ENCODE assay signal across 29 cellular contexts in genomic region chr12:94929780-94930179, GRCh38.
"Had no signal": no experiment of that assay in that cellular context is flagged by ENCODE, and none has a peak within 500 bp of the region (broad histone marks: within the 10 kb centered on the region; RNA-seq: fewer than 3 reads in every experiment).

No MANE protein-coding gene starts in this region.

- H3K4me3 ChIP-seq: ascending aorta, breast epithelium, cardiac muscle cell, colonic mucosa, esophagus squamous epithelium, gastroesophageal sphincter, heart right ventricle had no signal

- H3K9me3 Mint-ChIP-seq: activated CD4-positive, alpha-beta memory T cell treated with anti-CD3 and anti-CD28 coated beads for 36 hours; activated CD4-positive, alpha-beta T cell treated with anti-CD3 and anti-CD28 coated beads, Interleukin-2, amount 10 ng/mL, durations not matched to agents 24 days and 14 days; activated naive CD4-positive, alpha-beta T cell treated with anti-CD3 and anti-CD28 coated beads, Interleukin-2, amount 10 ng/mL, durations not matched to agents 7 days and 5 days; activated naive CD4-positive, alpha-beta T cell treated with anti-CD3 and anti-CD28 coated beads, Interleukin-2, amount 50 U/mL, for 72 hours; activated naive CD8-positive, alpha-beta T cell treated with anti-CD3 and anti-CD28 coated beads, Interleukin-2, amount 10 ng/mL, durations not matched to agents 7 days and 5 days; activated T-cell treated with anti-CD3 and anti-CD28 coated beads, Interleukin-2, amount 50 U/mL, for 24 hours; activated T-cell treated with anti-CD3 and anti-CD28 coated beads, Interleukin-2, amount 50 U/mL, for 72 hours; brain had no signal

- H3K27me3 ChIP-seq: ascending aorta, breast epithelium, cardiac muscle cell, colonic mucosa, esophagus squamous epithelium, gastroesophageal sphincter, heart right ventricle had no signal

- DNase-seq: activated CD4-positive, alpha-beta memory T cell treated with anti-CD3 and anti-CD28 coated beads for 36 hours; activated CD4-positive, alpha-beta T cell treated with anti-CD3 and anti-CD28 coated beads for 36 hours; activated CD4-positive, alpha-beta T cell treated with anti-CD3 and anti-CD28 coated beads, Interleukin-2, amount 10 ng/mL, durations not matched to agents 24 days and 14 days; activated CD4-positive, CD25-positive, alpha-beta regulatory T cell; activated CD4-positive, CD25-positive, alpha-beta regulatory T cell treated with anti-CD3 and anti-CD28 coated beads, Interleukin-2, amount 50 U/mL, for 72 hours; activated CD8-positive, alpha-beta memory T cell treated with anti-CD3 and anti-CD28 coated beads, Interleukin-2, amount 50 U/mL, for 48 hours; activated CD8-positive, alpha-beta T cell treated with anti-CD3 and anti-CD28 coated beads, Interleukin-2, amount 10 ng/mL, durations not matched to agents 7 days and 5 days; activated gamma-delta T cell; activated naive CD4-positive, alpha-beta T cell; activated naive CD4-positive, alpha-beta T cell treated with anti-CD3 and anti-CD28 coated beads, Interleukin-2, amount 10 ng/mL, durations not matched to agents 7 days and 5 days; activated naive CD8-positive, alpha-beta T cell treated with anti-CD3 and anti-CD28 coated beads, Interleukin-2, amount 10 ng/mL, durations not matched to agents 7 days and 5 days; activated T-cell treated with anti-CD3 and anti-CD28 coated beads for 4 hours; activated T-cell treated with anti-CD3 and anti-CD28 coated beads, Interleukin-2, amount 50 U/mL, for 24 hours; activated T-cell treated with anti-CD3 and anti-CD28 coated beads, Interleukin-2, amount 50 U/mL, for 72 hours; central memory CD4-positive, alpha-beta T cell; cerebellar nuclear complex; colonic mucosa; effector CD8-positive, alpha-beta T cell; esophagus squamous epithelium; foreskin melanocyte; heart right ventricle; T-helper 2 cell had no signal

- H3K27me3 Mint-ChIP-seq: activated CD4-positive, alpha-beta memory T cell treated with anti-CD3 and anti-CD28 coated beads for 36 hours; activated CD4-positive, alpha-beta T cell treated with anti-CD3 and anti-CD28 coated beads for 36 hours; activated T-cell treated with anti-CD3 and anti-CD28 coated beads, Interleukin-2, amount 50 U/mL, for 24 hours had no signal

- H3K4me1 ChIP-seq: ascending aorta, breast epithelium, colonic mucosa, esophagus squamous epithelium, gastroesophageal sphincter, heart right ventricle had no signal

- H3K4me1 Mint-ChIP-seq: activated CD4-positive, alpha-beta T cell treated with anti-CD3 and anti-CD28 coated beads for 36 hours; activated CD4-positive, alpha-beta T cell treated with anti-CD3 and anti-CD28 coated beads, Interleukin-2, amount 10 ng/mL, durations not matched to agents 24 days and 14 days; activated naive CD4-positive, alpha-beta T cell treated with anti-CD3 and anti-CD28 coated beads, Interleukin-2, amount 10 ng/mL, durations not matched to agents 7 days and 5 days; activated naive CD8-positive, alpha-beta T cell treated with anti-CD3 and anti-CD28 coated beads, Interleukin-2, amount 10 ng/mL, durations not matched to agents 7 days and 5 days; brain had no signal

- H3K4me3 Mint-ChIP-seq: activated CD4-positive, alpha-beta memory T cell treated with anti-CD3 and anti-CD28 coated beads for 36 hours; activated CD4-positive, alpha-beta T cell treated with anti-CD3 and anti-CD28 coated beads for 36 hours; activated CD4-positive, alpha-beta T cell treated with anti-CD3 and anti-CD28 coated beads, Interleukin-2, amount 10 ng/mL, durations not matched to agents 24 days and 14 days; activated CD8-positive, alpha-beta T cell treated with anti-CD3 and anti-CD28 coated beads, Interleukin-2, amount 10 ng/mL, durations not matched to agents 7 days and 5 days; activated naive CD4-positive, alpha-beta T cell treated with anti-CD3 and anti-CD28 coated beads, Interleukin-2, amount 10 ng/mL, durations not matched to agents 7 days and 5 days; activated naive CD8-positive, alpha-beta T cell treated with anti-CD3 and anti-CD28 coated beads, Interleukin-2, amount 10 ng/mL, durations not matched to agents 7 days and 5 days; activated T-cell treated with anti-CD3 and anti-CD28 coated beads, Interleukin-2, amount 50 U/mL, for 24 hours; activated T-cell treated with anti-CD3 and anti-CD28 coated beads, Interleukin-2, amount 50 U/mL, for 72 hours; brain had no signal

- H3K36me3 ChIP-seq: ascending aorta, breast epithelium, cardiac muscle cell, colonic mucosa, esophagus squamous epithelium, gastroesophageal sphincter, heart right ventricle had no signal

- ATAC-seq: activated CD4-positive, alpha-beta T cell treated with anti-CD3 and anti-CD28 coated beads for 36 hours; activated CD8-positive, alpha-beta T cell treated with anti-CD3 and anti-CD28 coated beads, Interleukin-2, amount 10 ng/mL, durations not matched to agents 7 days and 5 days; activated naive CD4-positive, alpha-beta T cell treated with anti-CD3 and anti-CD28 coated beads, Interleukin-2, amount 50 U/mL, for 72 hours; activated T-cell treated with anti-CD3 and anti-CD28 coated beads, Interleukin-2, amount 50 U/mL, for 72 hours; gastroesophageal sphincter; heart right ventricle had no signal

- H3K9me3 ChIP-seq: ascending aorta, breast epithelium, colonic mucosa, esophagus squamous epithelium, gastroesophageal sphincter, heart right ventricle had no signal

- H3K36me3 Mint-ChIP-seq: activated CD4-positive, alpha-beta memory T cell treated with anti-CD3 and anti-CD28 coated beads for 36 hours; activated naive CD4-positive, alpha-beta T cell treated with anti-CD3 and anti-CD28 coated beads, Interleukin-2, amount 10 ng/mL, durations not matched to agents 7 days and 5 days; activated naive CD4-positive, alpha-beta T cell treated with anti-CD3 and anti-CD28 coated beads, Interleukin-2, amount 50 U/mL, for 72 hours; brain had no signal

- H3K27ac Mint-ChIP-seq: activated CD4-positive, alpha-beta memory T cell treated with anti-CD3 and anti-CD28 coated beads for 36 hours; activated CD4-positive, alpha-beta T cell treated with anti-CD3 and anti-CD28 coated beads for 36 hours; activated CD4-positive, alpha-beta T cell treated with anti-CD3 and anti-CD28 coated beads, Interleukin-2, amount 10 ng/mL, durations not matched to agents 24 days and 14 days; activated CD8-positive, alpha-beta T cell treated with anti-CD3 and anti-CD28 coated beads, Interleukin-2, amount 10 ng/mL, durations not matched to agents 7 days and 5 days; activated naive CD4-positive, alpha-beta T cell treated with anti-CD3 and anti-CD28 coated beads, Interleukin-2, amount 10 ng/mL, durations not matched to agents 7 days and 5 days; activated naive CD8-positive, alpha-beta T cell treated with anti-CD3 and anti-CD28 coated beads, Interleukin-2, amount 10 ng/mL, durations not matched to agents 7 days and 5 days; activated T-cell treated with anti-CD3 and anti-CD28 coated beads, Interleukin-2, amount 50 U/mL, for 24 hours; brain had no signal

- H3K27ac ChIP-seq: ascending aorta, breast epithelium, cardiac muscle cell, colonic mucosa, epithelial cell of prostate, esophagus squamous epithelium, gastroesophageal sphincter, heart right ventricle had no signal
